ENCODE assay signal across 22 cellular contexts in genomic region chr2:10204326-10205200, GRCh38.
DNase-seq lines count a peak whose midpoint lies in the region; ATAC-seq and TF ChIP-seq lines count a peak whose summit lies in the region.
"Had no signal": no experiment of that assay in that cellular context is flagged by ENCODE, and none has a peak within 500 bp of the region (broad histone marks: within the 10 kb centered on the region; RNA-seq: fewer than 3 reads in every experiment).

No MANE protein-coding gene starts in this region.

- peaks cover 2% of the 10 kb centered on the region for H3K27me3 Mint-ChIP-seq in HFFc6 (ENCODE audit: insufficient read depth)
- H3K27me3 Mint-ChIP-seq: CD4-positive, alpha-beta T cell; naive B cell had no signal

- peaks cover 17 to 18% of the 10 kb centered on the region in 2 experiments for H3K27me3 ChIP-seq in mesenchymal stem cell (ENCODE audit: control insufficient read depth in 1 of 2, insufficient read depth in 1 of 2, low read length in 2 of 2)

- H3K14ac ChIP-seq in mesenchymal stem cell (ENCODE audit: low read length in 2 of 2) = no peak overlapping the region

- no peak overlapping the region for H2BK12ac ChIP-seq in mesenchymal stem cell (ENCODE audit: low read length in 2 of 2)

- ATAC-seq in SK-N-SH treated with all-trans-retinoic acid at 6 μM for 48 hours = peak; percentile 24; the same call in 1 of the 3 replicates
- ATAC-seq: Right ventricle myocardium inferior had no signal

- peak overlapping the region; percentile 29 for H4K91ac ChIP-seq in mesenchymal stem cell (ENCODE audit: low read length)

- no peak overlapping the region for H2BK5ac ChIP-seq in mesenchymal stem cell (ENCODE audit: low read depth, low read length, poor library complexity, severe bottlenecking)

- no peaks in the 10 kb centered on the region for H3K36me3 ChIP-seq in mesenchymal stem cell (ENCODE audit: control insufficient read depth in 1 of 2, insufficient read depth in 2 of 2, low read depth in 1 of 2, low read length in 2 of 2)
- H3K36me3 ChIP-seq: prostate gland had no signal

- peak overlapping the region; percentile 45 for H2BK15ac ChIP-seq in mesenchymal stem cell (ENCODE audit: low read depth, poor library complexity, severe bottlenecking)

- no peak overlapping the region for H3K18ac ChIP-seq in mesenchymal stem cell (ENCODE audit: low read depth in 1 of 2, low read length in 2 of 2)

- H3K4me1 ChIP-seq in mesenchymal stem cell (ENCODE audit: control insufficient read depth, insufficient read depth, low read depth, low read length) = no peaks in the 10 kb centered on the region
- H3K4me1 ChIP-seq: prostate gland had no signal

- H2BK120ac ChIP-seq in mesenchymal stem cell (ENCODE audit: low read depth, low read length) = no peak overlapping the region

- TF ChIP-seq CTCF in HFFc6 (IDR thresholded peaks at IDR 0.05) = no peak

- peaks cover 19% of the 10 kb centered on the region for H3K4me1 Mint-ChIP-seq in HFFc6 (ENCODE audit: low read depth)

- DNase-seq in DMS 273 (lab: John Stamatoyannopoulos, UW; ENCODE audit: unreplicated experiment) = peak; percentile 53
- no peak for DNase-seq in DMS 273 treated with DMSO at 0.1 percent for 48 hours (lab: John Stamatoyannopoulos, UW)
- DNase-seq in HFFc6 = peak; percentile 12
- no peak for DNase-seq in mesenchymal stem cell
- no peak for DNase-seq in HK-2 (ENCODE audit: unreplicated experiment)
- DNase-seq in UCSD-AML1 (lab: John Stamatoyannopoulos, UW; ENCODE audit: unreplicated experiment) = no peak
- DNase-seq in NCI-H187 treated with DMSO at 0.1 percent for 48 hours (lab: John Stamatoyannopoulos, UW) = no peak
- DNase-seq: activated CD4-positive, CD25-positive, alpha-beta regulatory T cell; activated CD8-positive, alpha-beta memory T cell treated with anti-CD3 and anti-CD28 coated beads for 24 hours; activated effector memory CD4-positive, alpha-beta T cell treated with anti-CD3 and anti-CD28 coated beads, Interleukin-2, amount 50 U/mL, for 16 hours; CD4-positive, alpha-beta T cell; cortex of kidney; naive B cell; NCI-H2081 treated with DMSO at 0.1 percent for 48 hours; stimulated activated CD4-positive, alpha-beta T cell treated with anti-CD3 and anti-CD28 coated beads, Interleukin-12 subunit alpha, Interleukin-12 subunit beta, amount 100 ng/mL, for 4 hours; stimulated activated naive CD4-positive, alpha-beta T cell treated with Interleukin-2 at 50 U/mL for 16 hours had no signal

- H3K36me3 Mint-ChIP-seq in HFFc6 (ENCODE audit: low read depth) = no peaks in the 10 kb centered on the region
- H3K36me3 Mint-ChIP-seq: naive B cell had no signal

- no peak overlapping the region for H3K23ac ChIP-seq in mesenchymal stem cell (ENCODE audit: low read length in 2 of 2)

- H3K4me2 ChIP-seq in mesenchymal stem cell (ENCODE audit: low read length, poor library complexity, severe bottlenecking) = no peak overlapping the region

- peak overlapping the region; percentile 57; the same call in 1 of the 2 replicates for H3K4me3 Mint-ChIP-seq in HFFc6
- H3K4me3 Mint-ChIP-seq: CD4-positive, alpha-beta T cell; naive B cell; T-helper 1 cell treated with Interleukin-12 subunit alpha and Interleukin-12 subunit beta and Interleukin-4 antibody, amounts not matched to agents 30 μg/mL and 1 μg/mL, for 36 hours had no signal

- no peak overlapping the region for H3K9ac ChIP-seq in mesenchymal stem cell (ENCODE audit: low read length)

- no peak overlapping the region for H3K4me3 ChIP-seq in mesenchymal stem cell (ENCODE audit: insufficient read depth in 1 of 2, low read depth in 1 of 2, low read length in 2 of 2)
- H3K4me3 ChIP-seq: prostate gland had no signal

- WGBS in mesenchymal stem cell = 88% methylated on average over 26 of the region's 26 CpGs

- H3K9me3 Mint-ChIP-seq in HFFc6 = peaks cover 9% of the 10 kb centered on the region; the same call in 1 of the 2 replicates
- H3K9me3 Mint-ChIP-seq: CD4-positive, alpha-beta T cell; T-helper 1 cell treated with Interleukin-12 subunit alpha and Interleukin-12 subunit beta and Interleukin-4 antibody, amounts not matched to agents 30 μg/mL and 1 μg/mL, for 36 hours had no signal

- H3K27ac ChIP-seq in mesenchymal stem cell (ENCODE audit: low read length, poor library complexity, severe bottlenecking) = no peak overlapping the region
- H3K27ac ChIP-seq: 22Rv1, epithelial cell of prostate, prostate gland had no signal

- no peak overlapping the region for H3K4ac ChIP-seq in mesenchymal stem cell (ENCODE audit: low read depth in 1 of 2, low read length in 2 of 2)

- H2AK5ac ChIP-seq in mesenchymal stem cell (ENCODE audit: low read length, severe bottlenecking) = no peak overlapping the region

- no peaks in the 10 kb centered on the region for H3K79me1 ChIP-seq in mesenchymal stem cell (replicated peaks; ENCODE audit: low read length, poor library complexity, severe bottlenecking)

- H3K9me3 ChIP-seq in mesenchymal stem cell (ENCODE audit: control insufficient read depth, low read length) = no peaks in the 10 kb centered on the region
- H3K9me3 ChIP-seq: prostate gland had no signal

- no peak overlapping the region; the same call in 1 of the 2 replicates for H3K27ac Mint-ChIP-seq in HFFc6
- H3K27ac Mint-ChIP-seq: CD4-positive, alpha-beta T cell; T-helper 1 cell treated with Interleukin-12 subunit alpha and Interleukin-12 subunit beta and Interleukin-4 antibody, amounts not matched to agents 30 μg/mL and 1 μg/mL, for 36 hours had no signal

- H4K8ac ChIP-seq in mesenchymal stem cell (ENCODE audit: low read length) = no peak overlapping the region

- H2AFZ ChIP-seq in mesenchymal stem cell (ENCODE audit: low read depth, low read length) = no peak overlapping the region

TF ChIP-seq in SK-N-SH treated with all-trans-retinoic acid at 6 μM for 48 hours, 23 proteins besides CTCF, POLR2A, EP300 and RAD21:
- TF ChIP-seq TCF4 (CRISPR knock-in tag; IDR thresholded peaks at IDR 0.05; ENCODE audit: borderline replicate concordance) = peak; percentile 72; the same call in 1 of the 2 replicates
- peak; percentile 29; the same call in 1 of the 2 replicates for TF ChIP-seq TSHZ2 (CRISPR knock-in tag; IDR thresholded peaks at IDR 0.05)
- no peak for TF ChIP-seq ISL1 (CRISPR knock-in tag; IDR thresholded peaks at IDR 0.05)

Comparison
In these comparisons a context has a peak if more than half of its experiments do, and no peak if none do; other contexts are left out.
1. DNase-seq: peak in DMS 273 (single experiment) and HFFc6 (single experiment); none in DMS 273 treated with DMSO at 0.1 percent for 48 hours (single experiment), mesenchymal stem cell (single experiment), HK-2 (single experiment), UCSD-AML1 (single experiment) and NCI-H187 treated with DMSO at 0.1 percent for 48 hours (single experiment).